17 cellular contexts compared by ENCODE assay signal in the genomic region with DNA sequence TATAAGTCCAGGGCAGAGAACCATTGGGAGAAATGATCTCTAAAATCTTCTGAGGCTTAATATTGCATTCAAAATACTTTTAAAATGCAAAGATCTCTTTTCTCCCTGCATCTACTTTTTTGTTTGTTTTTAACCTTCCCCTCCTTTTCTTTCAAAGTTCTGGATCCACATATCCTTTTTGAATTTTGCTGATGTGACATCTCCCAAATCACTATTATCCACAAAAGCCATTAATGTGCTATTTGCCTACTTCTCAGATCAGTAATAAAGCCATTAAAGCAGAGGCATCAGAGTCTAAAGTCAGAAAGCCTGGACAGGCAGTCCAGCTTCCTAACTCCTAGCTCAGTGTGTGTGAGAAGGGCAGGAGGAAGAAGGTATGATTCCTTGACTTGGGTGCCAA.
A peak's percentile ranks its signal among the peaks of the same experiment; 100 is the strongest.
DNase-seq lines count a peak whose midpoint lies in the region; ATAC-seq and TF ChIP-seq lines count a peak whose summit lies in the region.
"Had no signal": no experiment of that assay in that cellular context is flagged by ENCODE, and none has a peak within 500 bp of the region (broad histone marks: within the 10 kb centered on the region; RNA-seq: fewer than 3 reads in every experiment).

No MANE protein-coding gene starts in this region.

- no peak for ATAC-seq in IMR-90 (ENCODE audit: low read depth)
- peak; percentile 24 for ATAC-seq in stimulated activated effector memory CD8-positive, alpha-beta T cell treated with anti-CD3 and anti-CD28 coated beads, Interleukin-12 subunit alpha, Interleukin-12 subunit beta, amount 100 ng/mL, for 72 hours
- ATAC-seq in HG03175 (IDR thresholded peaks at IDR 0.05; ENCODE audit: unreplicated experiment) = no peak
- ATAC-seq: HCT116 had no signal

- H2BK15ac ChIP-seq in IMR-90 (ENCODE audit: low read depth, low read length) = no peak overlapping the region

- no peak overlapping the region for H3K56ac ChIP-seq in IMR-90 (ENCODE audit: extremely low read depth, insufficient read depth, low read length)

- H4K91ac ChIP-seq in IMR-90 (ENCODE audit: insufficient read depth, low read depth, low read length) = no peak overlapping the region

- no peak overlapping the region for H3K23ac ChIP-seq in IMR-90 (ENCODE audit: low read depth, low read length)

- in situ Hi-C loops in IMR-90 (cut with MboI; ENCODE audit: low sequenced_read_pairs) = no loop called here

- no peak overlapping the region for H2AK9ac ChIP-seq in IMR-90 (replicated peaks; ENCODE audit: low read depth, low read length, poor library complexity)

- H3K27ac ChIP-seq in BLaER1 = no peak overlapping the region
- no peak overlapping the region for H3K27ac ChIP-seq in IMR-90 (ENCODE audit: insufficient read depth, low read length)

- H3K79me1 ChIP-seq in IMR-90 (ENCODE audit: low read depth in 1 of 2, low read length in 2 of 2) = no peaks in the 10 kb centered on the region

- peak overlapping the region; percentile 18; the same call in 1 of the 2 replicates for H3K4me2 ChIP-seq in BLaER1
- no peak overlapping the region for H3K4me2 ChIP-seq in IMR-90 (ENCODE audit: low read depth, low read length)

- H3K9me3 ChIP-seq in BLaER1 (no peaks in the 10 kb centered on the region), IMR-90 (ENCODE audit: control insufficient read depth, insufficient read depth, low read length) (no peaks in the 10 kb centered on the region)
- H3K9me3 ChIP-seq: BE2C had no signal

- H3K4me3 ChIP-seq in BLaER1 (no peak overlapping the region), IMR-90 (ENCODE audit: insufficient read depth, low read depth, low read length) (no peak overlapping the region)

- no peak for TF ChIP-seq RAD21 in IMR-90 (IDR thresholded peaks at IDR 0.05; ENCODE audit: low read length)

- no peaks in the 10 kb centered on the region for H3K9me3 Mint-ChIP-seq in stimulated activated effector memory CD8-positive, alpha-beta T cell treated with anti-CD3 and anti-CD28 coated beads, Interleukin-12 subunit alpha, Interleukin-12 subunit beta, amount 100 ng/mL, for 72 hours
- H3K9me3 Mint-ChIP-seq: CD14-positive monocyte; CD4-positive, alpha-beta memory T cell had no signal

- H3K27ac Mint-ChIP-seq in stimulated activated effector memory CD8-positive, alpha-beta T cell treated with anti-CD3 and anti-CD28 coated beads, Interleukin-12 subunit alpha, Interleukin-12 subunit beta, amount 100 ng/mL, for 72 hours = no peak overlapping the region
- H3K27ac Mint-ChIP-seq: CD14-positive monocyte; CD4-positive, alpha-beta memory T cell; HFFc6 had no signal

- DNase-seq in IMR-90 (no peak), T-helper 2 cell (no peak), NCI-H510A treated with DMSO at 0.1 percent for 48 hours (lab: John Stamatoyannopoulos, UW) (no peak)
- no peak for DNase-seq in stimulated activated effector memory CD8-positive, alpha-beta T cell treated with anti-CD3 and anti-CD28 coated beads, Interleukin-12 subunit alpha, Interleukin-12 subunit beta, amount 100 ng/mL, for 72 hours (ENCODE audit: low spot score in 2 of 2)
- DNase-seq: ACHN; BE2C; CD4-positive, alpha-beta memory T cell; DMS153; DMS79; GDM1; GOT3; H7; HFFc6 had no signal

- no peak overlapping the region for H2AK5ac ChIP-seq in IMR-90 (ENCODE audit: low read depth, low read length)

- no peak for TF ChIP-seq CTCF in IMR-90 (conservative IDR thresholded peaks at IDR 0.05; ENCODE audit: low read depth, low read length)

- BruUV-seq in IMR-90 (replicated peaks; lab: Mats Ljungman, UMichigan) = no TSS peak

- no peak overlapping the region for H3K18ac ChIP-seq in IMR-90 (ENCODE audit: low read depth, low read length)

- intact Hi-C loops in IMR-90 (cut with micrococcal nuclease) = no loop called here

- POLR2A ChIA-PET in IMR-90 (lab: Charles Lee; ENCODE audit: unreplicated experiment) = no interaction called here

- CTCF ChIA-PET in IMR-90 (lab: Yijun Ruan, JAX) = interaction anchor here (0.7 kb wide), 1 partner anchor 77 kb away, joined by 3 read pairs; no protein-coding TSS in a partner anchor

- no peak overlapping the region for H2BK20ac ChIP-seq in IMR-90 (ENCODE audit: low read depth, low read length)

- H3K36me3 Mint-ChIP-seq in stimulated activated effector memory CD8-positive, alpha-beta T cell treated with anti-CD3 and anti-CD28 coated beads, Interleukin-12 subunit alpha, Interleukin-12 subunit beta, amount 100 ng/mL, for 72 hours = no peaks in the 10 kb centered on the region
- H3K36me3 Mint-ChIP-seq: CD14-positive monocyte; CD4-positive, alpha-beta memory T cell had no signal

- H3K36me3 ChIP-seq in BLaER1 (peaks cover 89% of the 10 kb centered on the region), IMR-90 (ENCODE audit: control insufficient read depth, insufficient read depth, low read length) (no peaks in the 10 kb centered on the region)
- H3K36me3 ChIP-seq: BE2C had no signal

- no peak overlapping the region for H4K8ac ChIP-seq in IMR-90 (ENCODE audit: low read depth in 2 of 2, low read length in 2 of 2)

- H2BK120ac ChIP-seq in IMR-90 (ENCODE audit: low read depth, low read length) = no peak overlapping the region

- H3K27me3 ChIP-seq in BLaER1 = no peaks in the 10 kb centered on the region
- peaks cover 3% of the 10 kb centered on the region; the same call in 1 of the 2 replicates for H3K27me3 ChIP-seq in IMR-90 (ENCODE audit: control insufficient read depth, insufficient read depth, low read length)
- H3K27me3 ChIP-seq: BE2C had no signal

- dilution Hi-C loops in IMR-90 (cut with HindIII; ENCODE audit: low sequenced_read_pairs, unreplicated experiment) = no loop called here

- no peaks in the 10 kb centered on the region for H3K4me1 Mint-ChIP-seq in stimulated activated effector memory CD8-positive, alpha-beta T cell treated with anti-CD3 and anti-CD28 coated beads, Interleukin-12 subunit alpha, Interleukin-12 subunit beta, amount 100 ng/mL, for 72 hours
- H3K4me1 Mint-ChIP-seq: CD4-positive, alpha-beta memory T cell had no signal

- H4K20me1 ChIP-seq in BLaER1 = peaks cover 100% of the 10 kb centered on the region
- no peaks in the 10 kb centered on the region for H4K20me1 ChIP-seq in IMR-90 (ENCODE audit: insufficient read depth, low read length)

- TF ChIP-seq POLR2A in IMR-90 (IDR thresholded peaks at IDR 0.05; ENCODE audit: low read depth, low read length) = no peak

- no peak overlapping the region for H3K14ac ChIP-seq in IMR-90 (replicated peaks; ENCODE audit: low read depth, low read length)

- no peak overlapping the region for H3K4ac ChIP-seq in IMR-90 (ENCODE audit: low read depth, low read length)

- no peak overlapping the region for H2AFZ ChIP-seq in IMR-90 (replicated peaks; ENCODE audit: low read length, poor library complexity)

- H3K9me1 ChIP-seq in IMR-90 (ENCODE audit: insufficient read depth, low read length) = 0 out of 2 replicates have a peak, but pooled peaks cover 2% of the 10 kb centered on the region

- H2BK5ac ChIP-seq in IMR-90 (ENCODE audit: low read depth, low read length, poor library complexity, severe bottlenecking) = no peak overlapping the region

- H3K4me1 ChIP-seq in BLaER1 = peaks cover 83% of the 10 kb centered on the region
- no peaks in the 10 kb centered on the region for H3K4me1 ChIP-seq in IMR-90 (ENCODE audit: control insufficient read depth, insufficient read depth, low read length)

- H3K9ac ChIP-seq in BLaER1 (no peak overlapping the region), IMR-90 (ENCODE audit: low read depth, low read length) (no peak overlapping the region)

- no peak overlapping the region for H3K4me3 Mint-ChIP-seq in stimulated activated effector memory CD8-positive, alpha-beta T cell treated with anti-CD3 and anti-CD28 coated beads, Interleukin-12 subunit alpha, Interleukin-12 subunit beta, amount 100 ng/mL, for 72 hours
- H3K4me3 Mint-ChIP-seq: CD14-positive monocyte; CD4-positive, alpha-beta memory T cell; HFFc6 had no signal

- H4K5ac ChIP-seq in IMR-90 (ENCODE audit: low read depth, low read length) = no peak overlapping the region

TF ChIP-seq in IMR-90, 13 proteins besides CTCF, POLR2A, EP300 and RAD21:
- 0 out of 2 replicates have a peak, but pooled peaks have one; percentile 5 for TF ChIP-seq MAFK (IDR thresholded peaks at IDR 0.05; ENCODE audit: low read depth, low read length)
- no peak for TF ChIP-seq SMC3 (IDR thresholded peaks at IDR 0.05; ENCODE audit: low read depth, low read length)
